In the genomic region with DNA sequence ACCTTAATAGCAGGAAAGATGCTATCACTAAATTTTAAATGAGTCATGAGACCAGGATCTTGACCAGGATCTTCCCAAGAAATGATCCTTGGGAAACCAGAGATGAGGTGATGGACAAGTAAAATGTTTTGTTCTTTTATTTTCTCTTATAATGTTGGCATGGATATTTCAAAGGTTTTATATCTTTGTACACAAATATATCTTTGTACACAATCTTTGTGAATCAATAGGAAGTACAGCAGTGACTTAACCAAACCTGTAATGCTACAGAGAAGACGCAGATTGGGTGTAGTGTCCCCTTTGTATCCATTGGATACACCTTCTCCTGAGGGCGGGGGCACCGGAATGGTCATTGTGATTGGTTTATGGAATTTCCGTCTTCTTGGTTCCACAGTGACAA, we compare ENCODE assay signal across 24 cellular contexts.
"Had no signal": no experiment of that assay in that cellular context is flagged by ENCODE, and none has a peak within 500 bp of the region (broad histone marks: within the 10 kb centered on the region; RNA-seq: fewer than 3 reads in every experiment).

No MANE protein-coding gene starts in this region.

- H3K27ac ChIP-seq: adrenal gland, gastrocnemius medialis, neutrophil, pancreas, right lobe of liver, suprapubic skin, vagina had no signal

- H3K4me3 ChIP-seq: adrenal gland, gastrocnemius medialis, lung, pancreas, right lobe of liver, suprapubic skin, vagina had no signal

- H3K9me3 ChIP-seq: adrenal gland, gastrocnemius medialis, neutrophil, pancreas, right lobe of liver, suprapubic skin, vagina had no signal

- H3K27me3 ChIP-seq: adrenal gland, gastrocnemius medialis, neutrophil, pancreas, right lobe of liver, suprapubic skin, vagina had no signal

- ATAC-seq: esophagus mucosa; gastrocnemius medialis; natural killer cell; pancreas; right lobe of liver; stimulated activated naive CD8-positive, alpha-beta T cell treated with anti-CD3 and anti-CD28 coated beads, Interleukin-15, amount 100 ng/mL, for 72 hours had no signal

- DNase-seq: activated CD4-positive, alpha-beta T cell treated with anti-CD3 and anti-CD28 coated beads, Interleukin-2, amount 50 U/mL, for 1 hour; activated CD4-positive, CD25-positive, alpha-beta regulatory T cell treated with anti-CD3 and anti-CD28 coated beads, Interleukin-2, amount 50 U/mL, for 72 hours; activated CD8-positive, alpha-beta memory T cell treated with anti-CD3 and anti-CD28 coated beads for 24 hours; activated CD8-positive, alpha-beta memory T cell treated with anti-CD3 and anti-CD28 coated beads, Interleukin-2, amount 50 U/mL, for 48 hours; activated effector memory CD4-positive, alpha-beta T cell treated with Interleukin-2 at 50 U/mL for 16 hours; activated T-cell treated with anti-CD3 and anti-CD28 coated beads, Interleukin-2, amount 50 U/mL, for 48 hours; adrenal gland; cerebellar nuclear complex; cortex of kidney; gastrocnemius medialis; head of caudate nucleus; natural killer cell; pancreas; right lobe of liver; small intestine; stimulated activated CD4-positive, alpha-beta T cell treated with anti-CD3 and anti-CD28 coated beads, Interleukin-15, amount 100 ng/mL, for 24 hours; stimulated activated CD4-positive, alpha-beta T cell treated with anti-CD3 and anti-CD28 coated beads, Interleukin-4, amount 100 ng/mL, for 1 hour; stimulated activated naive CD8-positive, alpha-beta T cell treated with anti-CD3 and anti-CD28 coated beads, Interleukin-15, amount 100 ng/mL, for 72 hours; trophoblast cell had no signal

- H3K36me3 ChIP-seq: adrenal gland, neutrophil, right lobe of liver had no signal

- H3K4me1 ChIP-seq: adrenal gland, gastrocnemius medialis, pancreas, right lobe of liver, suprapubic skin, vagina had no signal
